In genomic region chrX:39966186-39966585, GRCh38 we compare ENCODE assay signal across 29 cellular contexts.
"Had no signal": no experiment of that assay in that cellular context is flagged by ENCODE, and none has a peak within 500 bp of the region (broad histone marks: within the 10 kb centered on the region; RNA-seq: fewer than 3 reads in every experiment).

No MANE protein-coding gene starts in this region.

- H3K36me3 Mint-ChIP-seq: stimulated activated effector memory CD8-positive, alpha-beta T cell treated with anti-CD3 and anti-CD28 coated beads, Interleukin-12 subunit alpha, Interleukin-12 subunit beta, amount 100 ng/mL, for 72 hours had no signal

- H3K9me3 Mint-ChIP-seq: central memory CD8-positive, alpha-beta T cell; stimulated activated naive CD8-positive, alpha-beta T cell treated with anti-CD3 and anti-CD28 coated beads, Interleukin-15, Interleukin-2, amounts not matched to agents 100 ng/mL and 50 ng/mL, for 24 hours had no signal

- H3K4me3 ChIP-seq: left ventricle myocardium inferior, mucosa of descending colon, prostate gland, skin epidermis, thoracic aorta had no signal

- H3K4me3 Mint-ChIP-seq: activated CD4-positive, alpha-beta memory T cell treated with anti-CD3 and anti-CD28 coated beads, Interleukin-2, amount 10 ng/mL, durations not matched to agents 7 days and 5 days; activated CD4-positive, alpha-beta T cell treated with anti-CD3 and anti-CD28 coated beads, Interleukin-2, amount 10 ng/mL, durations not matched to agents 7 days and 5 days; activated T-cell treated with anti-CD3 and anti-CD28 coated beads, Interleukin-2, amount 50 U/mL, for 4 hours; activated T-helper 17 cell treated with anti-CD3 and anti-CD28 coated beads, Interleukin-2, amount 50 U/mL, for 72 hours; central memory CD8-positive, alpha-beta T cell; dendritic cell treated with granulocyte-macrophage colony-stimulating factor and Interleukin-4, amounts not matched to agents 40 ng/mL and 50 ng/mL, for 4 days; endodermal cell; nephron; stimulated activated effector memory CD8-positive, alpha-beta T cell treated with anti-CD3 and anti-CD28 coated beads, Interleukin-12 subunit alpha, Interleukin-12 subunit beta, amount 100 ng/mL, for 72 hours; stimulated activated naive CD8-positive, alpha-beta T cell treated with anti-CD3 and anti-CD28 coated beads, Interleukin-15, Interleukin-2, amounts not matched to agents 100 ng/mL and 50 ng/mL, for 24 hours; T-helper 17 cell had no signal

- H3K36me3 ChIP-seq: left ventricle myocardium inferior, neutrophil, prostate gland, thoracic aorta had no signal

- DNase-seq: activated CD4-positive, alpha-beta memory T cell treated with anti-CD3 and anti-CD28 coated beads, Interleukin-2, amount 10 ng/mL, durations not matched to agents 7 days and 5 days; activated CD4-positive, alpha-beta T cell treated with anti-CD3 and anti-CD28 coated beads, Interleukin-2, amount 10 ng/mL, durations not matched to agents 7 days and 5 days; activated CD4-positive, CD25-positive, alpha-beta regulatory T cell treated with anti-CD3 and anti-CD28 coated beads, Interleukin-2, amount 50 U/mL, for 72 hours; activated CD8-positive, alpha-beta memory T cell treated with anti-CD3 and anti-CD28 coated beads, Interleukin-2, amount 50 U/mL, for 48 hours; activated gamma-delta T cell treated with Interleukin-2 at 50 U/mL for 16 hours; activated naive CD4-positive, alpha-beta T cell treated with anti-CD3 and anti-CD28 coated beads, Interleukin-2, amount 50 U/mL, for 16 hours; activated T-cell treated with anti-CD3 and anti-CD28 coated beads, Interleukin-2, amount 50 U/mL, for 4 hours; endodermal cell; foreskin melanocyte; left ventricle myocardium inferior; mucosa of descending colon; retina; stimulated activated CD4-positive, alpha-beta T cell treated with anti-CD3 and anti-CD28 coated beads, Interleukin-4, amount 100 ng/mL, for 24 hours; T-helper 17 cell; T1000; trophoblast cell had no signal

- H3K27me3 ChIP-seq: neutrophil had no signal

- FAIRE-seq: bronchial epithelial cell, islet of Langerhans, urothelium cell line had no signal

- H3K9me3 ChIP-seq: left ventricle myocardium inferior, mucosa of descending colon, neutrophil, prostate gland, thoracic aorta had no signal

- H3K27ac Mint-ChIP-seq: activated CD4-positive, alpha-beta memory T cell treated with anti-CD3 and anti-CD28 coated beads, Interleukin-2, amount 10 ng/mL, durations not matched to agents 7 days and 5 days; activated CD4-positive, alpha-beta T cell treated with anti-CD3 and anti-CD28 coated beads, Interleukin-2, amount 10 ng/mL, durations not matched to agents 7 days and 5 days; activated T-helper 17 cell treated with anti-CD3 and anti-CD28 coated beads, Interleukin-2, amount 50 U/mL, for 72 hours; dendritic cell treated with granulocyte-macrophage colony-stimulating factor and Interleukin-4, amounts not matched to agents 40 ng/mL and 50 ng/mL, for 4 days; endodermal cell; stimulated activated effector memory CD8-positive, alpha-beta T cell treated with anti-CD3 and anti-CD28 coated beads, Interleukin-12 subunit alpha, Interleukin-12 subunit beta, amount 100 ng/mL, for 72 hours; stimulated activated naive CD8-positive, alpha-beta T cell treated with anti-CD3 and anti-CD28 coated beads, Interleukin-15, Interleukin-2, amounts not matched to agents 100 ng/mL and 50 ng/mL, for 24 hours; T-helper 17 cell had no signal

- H3K4me1 ChIP-seq: prostate gland had no signal

- H3K27ac ChIP-seq: left ventricle myocardium inferior, neutrophil, prostate gland, skin epidermis, thoracic aorta had no signal

- H3K27me3 Mint-ChIP-seq: activated T-helper 17 cell treated with anti-CD3 and anti-CD28 coated beads, Interleukin-2, amount 50 U/mL, for 72 hours; central memory CD8-positive, alpha-beta T cell; stimulated activated naive CD8-positive, alpha-beta T cell treated with anti-CD3 and anti-CD28 coated beads, Interleukin-15, Interleukin-2, amounts not matched to agents 100 ng/mL and 50 ng/mL, for 24 hours; T-helper 17 cell had no signal

- H3K4me1 Mint-ChIP-seq: activated T-helper 17 cell treated with anti-CD3 and anti-CD28 coated beads, Interleukin-2, amount 50 U/mL, for 72 hours; central memory CD8-positive, alpha-beta T cell; T-helper 17 cell had no signal
